20 cellular contexts compared by ENCODE assay signal in the genomic region with DNA sequence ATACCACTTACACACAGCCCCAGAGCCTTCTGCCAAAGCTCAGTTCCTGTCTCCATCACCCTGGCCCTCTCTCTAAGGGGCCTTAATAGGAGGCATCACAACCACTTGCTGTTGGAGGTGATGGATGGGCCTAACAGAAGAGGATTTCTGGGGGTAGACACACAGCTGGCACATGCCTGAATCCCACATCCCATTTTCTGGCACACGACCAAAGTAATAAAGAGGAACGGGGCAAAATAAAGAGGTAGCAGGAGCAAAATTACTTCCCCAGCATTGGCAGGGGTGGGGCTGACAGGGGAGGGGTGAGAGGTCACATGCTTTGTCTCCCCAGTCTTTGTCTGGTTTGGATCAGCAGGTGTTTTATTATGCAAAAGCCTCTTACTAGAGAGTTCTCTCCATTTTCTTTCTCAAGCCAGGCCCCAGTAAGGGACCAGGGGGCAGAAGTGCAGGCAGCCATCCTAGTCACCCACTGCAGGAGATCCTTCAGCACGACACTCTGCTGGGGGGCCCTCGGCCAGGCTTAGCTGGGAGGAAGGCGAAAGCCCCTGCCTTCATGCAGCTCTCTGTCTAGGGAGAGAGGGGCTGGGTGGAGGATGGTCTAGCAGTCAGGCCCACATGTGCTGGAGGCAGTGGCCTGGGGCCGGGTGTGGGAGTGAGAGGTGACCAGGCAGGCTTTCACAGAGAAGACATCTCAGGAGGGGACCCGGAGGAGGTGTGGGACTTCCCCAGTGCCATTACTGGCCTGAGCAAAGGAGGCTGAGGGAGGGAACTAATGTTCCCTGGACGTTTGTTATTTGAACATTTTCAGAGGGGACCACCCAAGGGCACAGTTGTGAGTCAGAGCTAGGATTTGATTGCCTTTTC. TPM values are rescaled to one million over a fixed set of nuclear protein-coding genes. Genes with fewer than 3 reads are reported as not detected.
DNase-seq lines count a peak whose midpoint lies in the region; ATAC-seq and TF ChIP-seq lines count a peak whose summit lies in the region.
"Had no signal": no experiment of that assay in that cellular context is flagged by ENCODE, and none has a peak within 500 bp of the region (broad histone marks: within the 10 kb centered on the region; RNA-seq: fewer than 3 reads in every experiment).

No MANE protein-coding gene starts in this region.

- in situ Hi-C loops in GM13976 (cut with MboI; ENCODE audit: low sequenced_read_pairs, unreplicated experiment): no loop called here

- peaks cover 4% of the 10 kb centered on the region for H3K36me3 ChIP-seq in HUES6 (ENCODE audit: control insufficient read depth, insufficient read depth, low read length)

- no peak overlapping the region for H3K4me3 ChIP-seq in HUES6 (ENCODE audit: low read depth, low read length)
- H3K4me3 ChIP-seq: body of pancreas, MG63, tibial artery had no signal

- H3K27me3 ChIP-seq in HUES6 (ENCODE audit: control insufficient read depth, insufficient read depth, low read length): no peaks in the 10 kb centered on the region
- H3K27me3 ChIP-seq: body of pancreas, MG63, tibial artery had no signal

- no peak overlapping the region for H3K9ac ChIP-seq in HUES6 (ENCODE audit: low read length)

- ATAC-seq in GM19397 (IDR thresholded peaks at IDR 0.05; ENCODE audit: unreplicated experiment): no peak
- ATAC-seq: activated CD4-positive, alpha-beta T cell treated with anti-CD3 and anti-CD28 coated beads for 36 hours; body of pancreas; esophagus mucosa; HCT116 had no signal

- H3K27ac Mint-ChIP-seq in chondrocyte (ENCODE audit: unreplicated experiment): peak overlapping the region; percentile 62
- peak overlapping the region; percentile 2 for H3K27ac Mint-ChIP-seq in neural crest cell (ENCODE audit: unreplicated experiment)
- H3K27ac Mint-ChIP-seq in activated T-helper 2 cell treated with anti-CD3 and anti-CD28 coated beads, Interferon-gamma antibody, Interleukin-2, Interleukin-4, amounts not matched to agents 10 μg/mL and 5 μg/mL and 100 μg/mL, durations not matched to agents 14 hours and 24 hours and 36 hours: no peak overlapping the region
- H3K27ac Mint-ChIP-seq: activated naive CD4-positive, alpha-beta T cell treated with anti-CD3 and anti-CD28 coated beads, Interleukin-2, amount 50 U/mL, for 24 hours had no signal

- H3K4me1 Mint-ChIP-seq in chondrocyte (ENCODE audit: low read depth) (peaks cover 7% of the 10 kb centered on the region), neural crest cell (peaks cover 37% of the 10 kb centered on the region)
- H3K4me1 Mint-ChIP-seq in activated T-helper 2 cell treated with anti-CD3 and anti-CD28 coated beads, Interferon-gamma antibody, Interleukin-2, Interleukin-4, amounts not matched to agents 10 μg/mL and 5 μg/mL and 100 μg/mL, durations not matched to agents 14 hours and 24 hours and 36 hours (ENCODE audit: low read depth): no peaks in the 10 kb centered on the region
- H3K4me1 Mint-ChIP-seq: activated CD4-positive, alpha-beta T cell treated with anti-CD3 and anti-CD28 coated beads for 36 hours; activated naive CD4-positive, alpha-beta T cell treated with anti-CD3 and anti-CD28 coated beads, Interleukin-2, amount 50 U/mL, for 24 hours had no signal

- H3K27me3 Mint-ChIP-seq in chondrocyte (ENCODE audit: low read depth): no peaks in the 10 kb centered on the region
- H3K27me3 Mint-ChIP-seq in neural crest cell (ENCODE audit: low read depth): no peaks in the 10 kb centered on the region
- H3K27me3 Mint-ChIP-seq in activated T-helper 2 cell treated with anti-CD3 and anti-CD28 coated beads, Interferon-gamma antibody, Interleukin-2, Interleukin-4, amounts not matched to agents 10 μg/mL and 5 μg/mL and 100 μg/mL, durations not matched to agents 14 hours and 24 hours and 36 hours (ENCODE audit: low read depth): no peaks in the 10 kb centered on the region
- H3K27me3 Mint-ChIP-seq: activated CD4-positive, alpha-beta T cell treated with anti-CD3 and anti-CD28 coated beads for 36 hours; activated naive CD4-positive, alpha-beta T cell treated with anti-CD3 and anti-CD28 coated beads, Interleukin-2, amount 50 U/mL, for 24 hours had no signal

- peak overlapping the region; percentile 46 for H3K27ac ChIP-seq in HUES6 (ENCODE audit: low read depth, low read length)
- H3K27ac ChIP-seq: body of pancreas, tibial artery had no signal

- intact Hi-C loops in activated T-helper 2 cell treated with anti-CD3 and anti-CD28 coated beads, Interferon-gamma antibody, Interleukin-2, Interleukin-4, amounts not matched to agents 10 μg/mL and 5 μg/mL and 100 μg/mL, durations not matched to agents 14 hours and 24 hours and 36 hours (cut with micrococcal nuclease): no loop called here

- peaks cover 17% of the 10 kb centered on the region for H3K36me3 Mint-ChIP-seq in chondrocyte (ENCODE audit: low read depth)
- peaks cover 8% of the 10 kb centered on the region for H3K36me3 Mint-ChIP-seq in neural crest cell (ENCODE audit: low read depth)
- peaks cover 7% of the 10 kb centered on the region for H3K36me3 Mint-ChIP-seq in activated T-helper 2 cell treated with anti-CD3 and anti-CD28 coated beads, Interferon-gamma antibody, Interleukin-2, Interleukin-4, amounts not matched to agents 10 μg/mL and 5 μg/mL and 100 μg/mL, durations not matched to agents 14 hours and 24 hours and 36 hours (ENCODE audit: low read depth)

- peak; percentile 66 for DNase-seq in GM13976 (ENCODE audit: low spot score)
- DNase-seq in chondrocyte (ENCODE audit: low spot score): peak; percentile 89
- no peak for DNase-seq in neural crest cell (ENCODE audit: low read depth, low spot score)
- no peak for DNase-seq in activated T-helper 2 cell treated with anti-CD3 and anti-CD28 coated beads, Interferon-gamma antibody, Interleukin-2, Interleukin-4, amounts not matched to agents 10 μg/mL and 5 μg/mL and 100 μg/mL, durations not matched to agents 14 hours and 24 hours and 36 hours (ENCODE audit: low spot score)
- DNase-seq in NCI-H1930 (lab: John Stamatoyannopoulos, UW): no peak
- DNase-seq in NCI-H2227 (lab: John Stamatoyannopoulos, UW; ENCODE audit: unreplicated experiment): no peak
- DNase-seq: activated CD4-positive, alpha-beta T cell treated with anti-CD3 and anti-CD28 coated beads for 36 hours; body of pancreas; dermis blood vessel endothelial cell; islet precursor cell; MG63; NCI-H2107; stimulated activated CD4-positive, alpha-beta T cell treated with anti-CD3 and anti-CD28 coated beads, Interleukin-4, amount 100 ng/mL, for 4 hours; tibial artery had no signal

- H3K4me1 ChIP-seq in HUES6 (ENCODE audit: control insufficient read depth, insufficient read depth, low read length): peaks cover 12% of the 10 kb centered on the region
- H3K4me1 ChIP-seq: body of pancreas, tibial artery had no signal

- no peaks in the 10 kb centered on the region for H3K9me3 ChIP-seq in HUES6 (ENCODE audit: control insufficient read depth, insufficient read depth, low read depth, low read length)
- H3K9me3 ChIP-seq: body of pancreas, MG63, tibial artery had no signal

- TF ChIP-seq CTCF in GM13976 (IDR thresholded peaks at IDR 0.05; ENCODE audit: borderline replicate concordance, control extremely low read depth, extremely low read depth, insufficient read depth, missing control alignments): no peak
- TF ChIP-seq CTCF in chondrocyte (IDR thresholded peaks at IDR 0.05): no peak
- no peak for TF ChIP-seq CTCF in neural crest cell (conservative IDR thresholded peaks at IDR 0.05)

- no peak overlapping the region for H3K4me3 Mint-ChIP-seq in chondrocyte (ENCODE audit: unreplicated experiment)
- no peak overlapping the region for H3K4me3 Mint-ChIP-seq in neural crest cell
- no peak overlapping the region for H3K4me3 Mint-ChIP-seq in activated T-helper 2 cell treated with anti-CD3 and anti-CD28 coated beads, Interferon-gamma antibody, Interleukin-2, Interleukin-4, amounts not matched to agents 10 μg/mL and 5 μg/mL and 100 μg/mL, durations not matched to agents 14 hours and 24 hours and 36 hours (ENCODE audit: low read depth)
- H3K4me3 Mint-ChIP-seq: activated CD4-positive, alpha-beta T cell treated with anti-CD3 and anti-CD28 coated beads for 36 hours; activated naive CD4-positive, alpha-beta T cell treated with anti-CD3 and anti-CD28 coated beads, Interleukin-2, amount 50 U/mL, for 24 hours had no signal

- H3K9me3 Mint-ChIP-seq in chondrocyte (ENCODE audit: low read depth) (no peaks in the 10 kb centered on the region), neural crest cell (no peaks in the 10 kb centered on the region)
- no peaks in the 10 kb centered on the region for H3K9me3 Mint-ChIP-seq in activated T-helper 2 cell treated with anti-CD3 and anti-CD28 coated beads, Interferon-gamma antibody, Interleukin-2, Interleukin-4, amounts not matched to agents 10 μg/mL and 5 μg/mL and 100 μg/mL, durations not matched to agents 14 hours and 24 hours and 36 hours
- H3K9me3 Mint-ChIP-seq: activated naive CD4-positive, alpha-beta T cell treated with anti-CD3 and anti-CD28 coated beads, Interleukin-2, amount 50 U/mL, for 24 hours had no signal

RNA-seq across cellular contexts. Expression of gene VSTM2L, which starts 33.7 kb away (rescaled TPM):
- total RNA-seq in chondrocyte (6.8 to 24.5 TPM (median 7.3 TPM) in 3 replicates), neural crest cell (7.3 and 9.3 TPM in 2 replicates)
- 0.23 TPM in 1 of 2 replicates, not detected in the other for total RNA-seq in activated T-helper 2 cell treated with anti-CD3 and anti-CD28 coated beads, Interferon-gamma antibody, Interleukin-2, Interleukin-4, amounts not matched to agents 10 μg/mL and 5 μg/mL and 100 μg/mL, durations not matched to agents 14 hours and 24 hours and 36 hours
- total RNA-seq: activated CD4-positive, alpha-beta T cell treated with anti-CD3 and anti-CD28 coated beads for 36 hours; skeletal muscle tissue had no signal

Comparison
In these comparisons a context has a peak if more than half of its experiments do, and no peak if none do; other contexts are left out.
1. DNase-seq: peak in GM13976 (single experiment) and chondrocyte (single experiment); none in neural crest cell (single experiment), activated T-helper 2 cell treated with anti-CD3 and anti-CD28 coated beads, Interferon-gamma antibody, Interleukin-2, Interleukin-4, amounts not matched to agents 10 μg/mL and 5 μg/mL and 100 μg/mL, durations not matched to agents 14 hours and 24 hours and 36 hours (single experiment), NCI-H1930 (0 of 2) and NCI-H2227 (single experiment).